15 cellular contexts compared by ENCODE assay signal in the genomic region with DNA sequence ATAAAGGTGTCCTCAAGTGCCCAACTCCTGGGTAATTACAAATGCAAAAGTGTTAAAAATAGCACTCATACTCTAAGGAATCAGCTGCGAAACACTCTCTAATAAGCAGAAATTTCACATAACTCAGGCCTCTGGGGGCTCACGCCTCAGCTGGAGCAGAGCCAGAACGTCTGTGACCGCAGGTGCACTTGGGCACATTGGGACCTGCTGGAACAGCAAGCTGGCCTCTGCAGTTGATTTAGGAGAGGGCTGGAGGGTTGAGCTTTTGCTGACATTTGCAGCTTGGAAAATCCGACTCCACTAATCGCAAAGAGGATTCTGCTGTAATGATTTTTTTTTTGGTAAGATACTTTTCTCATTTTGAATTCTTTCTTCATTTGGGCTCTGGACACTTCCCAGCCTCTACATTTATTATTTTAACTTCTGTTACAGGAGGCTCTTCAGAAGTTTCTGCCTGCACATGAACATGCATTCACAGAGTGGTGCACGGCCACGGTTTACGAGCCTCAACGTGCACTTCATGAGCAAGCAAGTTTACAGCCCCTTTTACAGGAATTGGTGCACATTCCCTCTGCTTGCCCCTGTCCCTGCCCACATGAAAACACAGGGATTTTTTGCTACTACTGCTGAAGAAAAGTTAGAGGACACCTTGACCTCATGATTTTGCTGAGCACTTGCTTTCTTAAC. TPM values are rescaled to one million over a fixed set of nuclear protein-coding genes. Genes with fewer than 3 reads are reported as not detected.
DNase-seq lines count a peak whose midpoint lies in the region; ATAC-seq and TF ChIP-seq lines count a peak whose summit lies in the region.
"Had no signal": no experiment of that assay in that cellular context is flagged by ENCODE, and none has a peak within 500 bp of the region (broad histone marks: within the 10 kb centered on the region; RNA-seq: fewer than 3 reads in every experiment).

No MANE protein-coding gene starts in this region.

- 46 to 72% (median 55%) methylated on average over 10 of the region's 10 CpGs for WGBS in adrenal gland, 4 donors
- 40 to 56% methylated on average over 10 of the region's 10 CpGs for WGBS in testis, 2 donors

- H3K4me3 ChIP-seq in SK-N-MC (peak overlapping the region; percentile 65), adrenal gland (no peak overlapping the region), testis (no peak overlapping the region)
- H3K4me3 ChIP-seq: right lobe of liver, stomach had no signal

- H3K4me1 ChIP-seq in adrenal gland (replicated peaks in 1 of 2): peaks cover 26 to 43% of the 10 kb centered on the region in 2 donors
- peaks cover 24% of the 10 kb centered on the region for H3K4me1 ChIP-seq in testis

- TF ChIP-seq CTCF in nephron (IDR thresholded peaks at IDR 0.05; ENCODE audit: unreplicated experiment in 3 of 3): no peak
- no peak for TF ChIP-seq CTCF in adrenal gland (IDR thresholded peaks at IDR 0.05)
- no peak for TF ChIP-seq CTCF in testis (IDR thresholded peaks at IDR 0.05)

- H3K27ac Mint-ChIP-seq in nephron: peak overlapping the region; percentile 88 to 90 (median 88)
- H3K27ac Mint-ChIP-seq: CD4-positive, CD25-positive, alpha-beta regulatory T cell; effector memory CD8-positive, alpha-beta T cell had no signal

- no peaks in the 10 kb centered on the region for H3K9me3 Mint-ChIP-seq in nephron
- H3K9me3 Mint-ChIP-seq: effector memory CD8-positive, alpha-beta T cell had no signal

- peaks cover 36% of the 10 kb centered on the region for H3K4me1 Mint-ChIP-seq in nephron

- H3K9me3 ChIP-seq in SK-N-MC (ENCODE audit: low read depth, low read length) (no peaks in the 10 kb centered on the region), adrenal gland (replicated peaks in 1 of 3) (no peaks in the 10 kb centered on the region), testis (no peaks in the 10 kb centered on the region)
- H3K9me3 ChIP-seq: right lobe of liver, stomach had no signal

- H3K27me3 Mint-ChIP-seq in nephron (ENCODE audit: low read depth): no peaks in the 10 kb centered on the region
- H3K27me3 Mint-ChIP-seq: effector memory CD8-positive, alpha-beta T cell; naive thymus-derived CD4-positive, alpha-beta T cell had no signal

- H3K36me3 ChIP-seq in SK-N-MC (ENCODE audit: insufficient read depth, low read length): no peaks in the 10 kb centered on the region
- H3K36me3 ChIP-seq in adrenal gland (replicated peaks in 1 of 2): no peaks in the 10 kb centered on the region
- H3K36me3 ChIP-seq in testis (ENCODE audit: low read depth, missing control alignments): no peaks in the 10 kb centered on the region
- H3K36me3 ChIP-seq: right lobe of liver, stomach had no signal

- peak overlapping the region in 2 of 3 experiments; percentile 3 to 8 for H3K4me3 Mint-ChIP-seq in nephron
- H3K4me3 Mint-ChIP-seq: effector memory CD8-positive, alpha-beta T cell; naive thymus-derived CD4-positive, alpha-beta T cell had no signal

- no peak overlapping the region for H3K9ac ChIP-seq in SK-N-MC (ENCODE audit: insufficient read length)

- no peaks in the 10 kb centered on the region for H3K27me3 ChIP-seq in adrenal gland
- no peaks in the 10 kb centered on the region for H3K27me3 ChIP-seq in testis
- H3K27me3 ChIP-seq: right lobe of liver, stomach had no signal

- peak; percentile 61 for DNase-seq in DMS79 treated with DMSO at 0.1 percent for 48 hours (lab: John Stamatoyannopoulos, UW)
- peak; percentile 63 for DNase-seq in NCI-H1105 (lab: John Stamatoyannopoulos, UW)
- no peak for DNase-seq in SK-N-MC (ENCODE audit: low read depth, low spot score)
- DNase-seq in adrenal gland: no peak
- DNase-seq in activated gamma-delta T cell treated with Interleukin-2 at 50 U/mL for 16 hours: no peak
- no peak for DNase-seq in testis
- DNase-seq: activated CD4-positive, CD25-positive, alpha-beta regulatory T cell treated with anti-CD3 and anti-CD28 coated beads, Interleukin-2, amount 50 U/mL, for 72 hours; CD4-positive, CD25-positive, alpha-beta regulatory T cell; effector memory CD8-positive, alpha-beta T cell; H7; naive thymus-derived CD4-positive, alpha-beta T cell; stomach had no signal

- peak overlapping the region; percentile 90 for H3K27ac ChIP-seq in SK-N-MC
- peak overlapping the region in 1 of 5 donors; percentile 38 for H3K27ac ChIP-seq in adrenal gland
- no peak overlapping the region for H3K27ac ChIP-seq in testis
- H3K27ac ChIP-seq: right lobe of liver, stomach had no signal

- H3K36me3 Mint-ChIP-seq in nephron (ENCODE audit: low read depth): peaks cover 3% of the 10 kb centered on the region
- H3K36me3 Mint-ChIP-seq: CD4-positive, CD25-positive, alpha-beta regulatory T cell had no signal

- no peak for TF ChIP-seq POLR2A in adrenal gland (IDR thresholded peaks at IDR 0.05)
- TF ChIP-seq POLR2A in testis (IDR thresholded peaks at IDR 0.05): no peak

- ATAC-seq in HG03378 (IDR thresholded peaks at IDR 0.05; ENCODE audit: unreplicated experiment): no peak
- ATAC-seq: effector memory CD8-positive, alpha-beta T cell; naive thymus-derived CD4-positive, alpha-beta T cell had no signal

- intact Hi-C loops in adrenal gland (cut with DNase I) (no loop called here), testis (cut with DNase I; ENCODE audit: low total_unique reads) (no loop called here)

RNA-seq across cellular contexts. Expression of a gene that starts 4.1 kb away (rescaled TPM):
- total RNA-seq in adrenal gland (10 to 100 TPM; 24.2 to 52.7 (median 45.1) TPM), testis (10 to 100 TPM; 35.1 to 39.3 TPM)
- polyA plus RNA-seq in adrenal gland (1 to 10 TPM; 3.6 to 8.8 (median 8.4) TPM), testis (ENCODE audit: insufficient read depth, low read depth, low replicate concordance) (29.2 TPM)

RNA-seq across cellular contexts. Expression of a gene that starts 50.4 kb away (rescaled TPM):
- 10 to 100 TPM in 7 of 8 donors, 1 to 10 TPM in 1; 8.8 to 51.2 (median 27.8) TPM for total RNA-seq in adrenal gland
- 10 to 100 TPM; 16.2 to 50.8 (median 24.9) TPM for polyA plus RNA-seq in adrenal gland
- total RNA-seq in testis: 10 to 100 TPM; 72.8 to 78.3 TPM
- polyA plus RNA-seq in testis (ENCODE audit: insufficient read depth, low read depth, low replicate concordance): 80.5 TPM

RNA-seq across cellular contexts. Expression of a gene that starts 50.5 kb away (rescaled TPM):
- 100 to 1,000 TPM in 3 of 8 donors, 10 to 100 TPM in 5; 60.2 to 207 (median 86.7) TPM for total RNA-seq in adrenal gland
- polyA plus RNA-seq in adrenal gland: 100 to 1,000 TPM in 1 of 3 donors, 10 to 100 TPM in 2; 34.0 to 103 (median 37.7) TPM
- total RNA-seq in testis: 100 to 1,000 TPM; 131 to 147 TPM
- polyA plus RNA-seq in testis (ENCODE audit: insufficient read depth, low read depth, low replicate concordance): 122 TPM

Comparison
In these comparisons a context has a peak if more than half of its experiments do, and no peak if none do; other contexts are left out.
1. DNase-seq: peak in DMS79 treated with DMSO at 0.1 percent for 48 hours (single experiment) and NCI-H1105 (single experiment); none in SK-N-MC (single experiment), adrenal gland (0 of 7), activated gamma-delta T cell treated with Interleukin-2 at 50 U/mL for 16 hours (single experiment) and testis (single experiment).